Comparison of ENCODE assay signal across 9 cellular contexts in genomic region chr9:37953204-37953774, GRCh38. TPM values are rescaled to one million over a fixed set of nuclear protein-coding genes. Genes with fewer than 3 reads are reported as not detected.
A peak's percentile ranks its signal among the peaks of the same experiment; 100 is the strongest.
DNase-seq lines count a peak whose midpoint lies in the region; ATAC-seq, FAIRE-seq and TF ChIP-seq lines count a peak whose summit lies in the region.
"Had no signal": no experiment of that assay in that cellular context is flagged by ENCODE, and none has a peak within 500 bp of the region (broad histone marks: within the 10 kb centered on the region; RNA-seq: fewer than 3 reads in every experiment).

No MANE protein-coding gene starts in this region.

- H3K27ac Mint-ChIP-seq in central memory CD8-positive, alpha-beta T cell (ENCODE audit: low read depth), result peak overlapping the region; percentile 63

- peaks cover 17% of the 10 kb centered on the region for H3K4me1 Mint-ChIP-seq in central memory CD8-positive, alpha-beta T cell

- ATAC-seq in central memory CD8-positive, alpha-beta T cell (replicated peaks; ENCODE audit: extremely low read depth, poor library complexity, severe bottlenecking), result no peak
- no peak for ATAC-seq in HG02610 (IDR thresholded peaks at IDR 0.05; ENCODE audit: unreplicated experiment)

- FAIRE-seq in GM12892 (lab: Jason Lieb, UNC), result no peak

- H3K4me3 ChIP-seq in rectal smooth muscle tissue (ENCODE audit: low read length), result no peak overlapping the region

- no peak overlapping the region for H3K4me3 Mint-ChIP-seq in central memory CD8-positive, alpha-beta T cell

- H3K27ac ChIP-seq in rectal smooth muscle tissue (ENCODE audit: low read depth, low read length), result peak overlapping the region; percentile 44

- H3K36me3 ChIP-seq in rectal smooth muscle tissue (ENCODE audit: control insufficient read depth, insufficient read depth, low read length), result peaks cover 6% of the 10 kb centered on the region

- DNase-seq in GM12892 (ENCODE audit: insufficient read length) (peak; percentile 44), M059J (ENCODE audit: low read depth) (peak; percentile 52), cortex of kidney (lab: John Stamatoyannopoulos, UW) (no peak), NCI-H2029 (lab: John Stamatoyannopoulos, UW) (no peak), KG1 (lab: John Stamatoyannopoulos, UW) (no peak)
- DNase-seq in central memory CD8-positive, alpha-beta T cell (ENCODE audit: low spot score in 2 of 2), result no peak
- DNase-seq: DMS79 treated with DMSO at 0.1 percent for 48 hours had no signal

- no peak overlapping the region for H3K9ac ChIP-seq in rectal smooth muscle tissue (ENCODE audit: low read length)

- peaks cover 8% of the 10 kb centered on the region for H3K4me1 ChIP-seq in rectal smooth muscle tissue (ENCODE audit: control insufficient read depth, insufficient read depth, low read length)

- TF ChIP-seq POLR2A in GM12892 (IDR thresholded peaks at IDR 0.05; ENCODE audit: low read depth, low read length), result no peak

- H3K27me3 ChIP-seq in rectal smooth muscle tissue (ENCODE audit: control insufficient read depth, insufficient read depth, low read length), result no peaks in the 10 kb centered on the region

- no peaks in the 10 kb centered on the region for H3K36me3 Mint-ChIP-seq in central memory CD8-positive, alpha-beta T cell (ENCODE audit: insufficient read depth)

- no peaks in the 10 kb centered on the region for H3K9me3 Mint-ChIP-seq in central memory CD8-positive, alpha-beta T cell

- no peaks in the 10 kb centered on the region for H3K27me3 Mint-ChIP-seq in central memory CD8-positive, alpha-beta T cell

RNA-seq across cellular contexts. Expression of gene SLC25A51, which starts 49.4 kb away (rescaled TPM):
- 10.7 TPM for polyA plus RNA-seq in GM12892 (2012; ENCODE audit: missing spikeins)
- 40.4 and 44.2 TPM in 2 replicates for total RNA-seq in M059J (2014; rRNA removed; shearing (Covaris generic))

Comparison
In these comparisons a context has a peak if more than half of its experiments do, and no peak if none do; other contexts are left out.
1. DNase-seq: peak in GM12892 (single experiment) and M059J (single experiment); none in central memory CD8-positive, alpha-beta T cell (0 of 2), cortex of kidney (single experiment), NCI-H2029 (single experiment) and KG1 (single experiment).